ENCODE assay signal across 10 cellular contexts in the genomic region with DNA sequence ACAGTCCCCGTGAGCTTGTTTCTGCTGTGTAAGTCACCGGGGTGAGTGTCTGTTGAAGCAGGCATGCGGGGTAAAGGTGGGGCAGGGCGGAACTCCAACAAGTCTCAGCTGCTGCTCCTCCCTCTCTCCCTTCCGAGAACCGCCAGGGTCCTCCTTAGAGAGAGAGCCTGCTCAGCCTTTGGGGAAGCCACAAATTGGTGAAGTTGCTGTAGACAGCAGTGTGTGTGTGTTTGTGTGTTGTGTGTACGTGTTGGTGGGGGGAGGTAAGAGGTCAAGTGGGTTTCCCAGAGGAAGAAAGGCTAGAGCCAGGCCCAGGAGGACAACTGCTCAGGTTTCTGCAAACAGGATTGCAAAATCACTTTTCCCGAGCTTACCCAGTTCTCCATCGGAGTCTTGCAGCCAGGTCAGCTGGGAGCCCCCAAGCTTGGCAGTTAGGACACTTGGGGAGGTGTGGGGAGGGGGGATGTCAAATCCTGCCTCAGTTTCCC. TPM values are rescaled to one million over a fixed set of nuclear protein-coding genes. Genes with fewer than 3 reads are reported as not detected.
A peak's percentile ranks its signal among the peaks of the same experiment; 100 is the strongest.
DNase-seq lines count a peak whose midpoint lies in the region; ATAC-seq and TF ChIP-seq lines count a peak whose summit lies in the region.
"Had no signal": no experiment of that assay in that cellular context is flagged by ENCODE, and none has a peak within 500 bp of the region (broad histone marks: within the 10 kb centered on the region; RNA-seq: fewer than 3 reads in every experiment).

No MANE protein-coding gene starts in this region.

- H3K4me1 ChIP-seq in body of pancreas (peaks cover 29% of the 10 kb centered on the region), subcutaneous abdominal adipose tissue (ENCODE audit: control insufficient read depth in 5 of 5, insufficient read depth in 5 of 5, low read length in 5 of 5) (peaks cover 4 to 75% (median 43%) of the 10 kb centered on the region in 5 donors)
- H3K4me1 ChIP-seq: SJSA1 had no signal

- H3K36me3 ChIP-seq in body of pancreas (replicated peaks in 1 of 2; ENCODE audit: insufficient read depth in 1 of 2, low read depth in 2 of 2) (no peaks in the 10 kb centered on the region), subcutaneous abdominal adipose tissue (ENCODE audit: control insufficient read depth in 5 of 5, insufficient read depth in 5 of 5, low read length in 5 of 5) (no peaks in the 10 kb centered on the region)
- H3K36me3 ChIP-seq: SJSA1 had no signal

- H3K9me3 ChIP-seq in body of pancreas = no peaks in the 10 kb centered on the region
- H3K9me3 ChIP-seq in subcutaneous abdominal adipose tissue (ENCODE audit: control insufficient read depth in 5 of 5, low read length in 5 of 5) = no peaks in the 10 kb centered on the region
- H3K9me3 ChIP-seq: SJSA1 had no signal

- peak overlapping the region in 1 of 5 donors; percentile 46 for H3K9ac ChIP-seq in subcutaneous abdominal adipose tissue (ENCODE audit: low read length in 5 of 5)

- no peak for TF ChIP-seq CTCF in body of pancreas (IDR thresholded peaks at IDR 0.05)

- H3K27ac ChIP-seq in body of pancreas = peak overlapping the region; percentile 23 to 58 (median 33)
- peak overlapping the region; percentile 52 for H3K27ac ChIP-seq in subcutaneous abdominal adipose tissue (ENCODE audit: low read depth, low read length)
- H3K27ac ChIP-seq: SJSA1 had no signal

- DNase-seq in LoVo (ENCODE audit: low spot score) = peak; percentile 41
- no peak for DNase-seq in body of pancreas
- DNase-seq in left colon = peak; percentile 53 to 65
- DNase-seq in NCI-H1105 treated with DMSO at 0.1 percent for 48 hours (lab: John Stamatoyannopoulos, UW) = no peak
- DNase-seq in DMS79 (lab: John Stamatoyannopoulos, UW) = no peak
- DNase-seq: activated CD4-positive, alpha-beta T cell treated with anti-CD3 and anti-CD28 coated beads, Interleukin-2, amount 50 U/mL, for 48 hours; NCI-H146 had no signal

- H3K4me3 ChIP-seq in body of pancreas (no peak overlapping the region), subcutaneous abdominal adipose tissue (ENCODE audit: low read depth in 1 of 5, low read length in 5 of 5) (peak overlapping the region in 2 of 5 donors; percentile 10 to 23)
- H3K4me3 ChIP-seq: SJSA1 had no signal

- ATAC-seq in body of pancreas (no peak), left colon (peak; percentile 93), GM19463 (IDR thresholded peaks at IDR 0.05; ENCODE audit: unreplicated experiment) (no peak)

- no peak for TF ChIP-seq POLR2A in body of pancreas (IDR thresholded peaks at IDR 0.05)

- intact Hi-C loops in body of pancreas (cut with DNase I) (no loop called here), left colon (cut with DNase I, micrococcal nuclease) (loop anchor here in 1 of 2 donors (10.0 kb wide), 1 partner anchor 58 kb away; no protein-coding TSS in a partner anchor)

- WGBS in body of pancreas, 2 donors = 42 to 60% methylated on average over 9 of the region's 9 CpGs

- H3K27me3 ChIP-seq in body of pancreas = no peaks in the 10 kb centered on the region
- H3K27me3 ChIP-seq in subcutaneous abdominal adipose tissue (ENCODE audit: control insufficient read depth in 5 of 5, insufficient read depth in 4 of 5, low read length in 5 of 5) = peaks cover 0 to 3% (median 0%) of the 10 kb centered on the region in 5 donors

RNA-seq across cellular contexts. Expression of a gene that starts 38.9 kb away (rescaled TPM):
- total RNA-seq in body of pancreas (10 to 100 TPM; 25.2 to 34.9 TPM), left colon (100 to 1,000 TPM; 127 to 128 TPM)

Comparison
In these comparisons a context has a peak if more than half of its experiments do, and no peak if none do; other contexts are left out.
1. DNase-seq: peak in LoVo (single experiment) and left colon (2 of 2); none in body of pancreas (0 of 4), NCI-H1105 treated with DMSO at 0.1 percent for 48 hours (single experiment) and DMS79 (single experiment).